8 cellular contexts compared by ENCODE assay signal in genomic region chr7:101121996-101122932, GRCh38. TPM values are rescaled to one million over a fixed set of nuclear protein-coding genes. Genes with fewer than 3 reads are reported as not detected.
DNase-seq lines count a peak whose midpoint lies in the region; TF ChIP-seq lines count a peak whose summit lies in the region.

No MANE protein-coding gene starts in this region.

- DNase-seq in AG20443 (ENCODE audit: low spot score) (peak; percentile 87), HS-27A (ENCODE audit: low read depth) (peak; percentile 93), ascending aorta (ENCODE audit: low spot score in 2 of 2) (peak; percentile 90 to 99), immature natural killer cell (no peak), smooth muscle cell (lab: John Stamatoyannopoulos, UW; ENCODE audit: unreplicated experiment) (peak; percentile 62), NCI-H510A treated with DMSO at 0.1 percent for 48 hours (lab: John Stamatoyannopoulos, UW) (no peak), NCI-H2029 (lab: John Stamatoyannopoulos, UW) (no peak)
- DNase-seq in stimulated activated CD4-positive, alpha-beta T cell treated with anti-CD3 and anti-CD28 coated beads, Interleukin-4, amount 100 ng/mL, for 1 hour = no peak

- H3K36me3 Mint-ChIP-seq in immature natural killer cell = no peaks in the 10 kb centered on the region

- intact Hi-C loops in ascending aorta (cut with DNase I) = loop anchor here (1.0 kb wide), 1 partner anchor 16 kb away; no protein-coding TSS in a partner anchor

- peak overlapping the region; percentile 57 to 63 for H3K4me3 ChIP-seq in ascending aorta
- H3K4me3 ChIP-seq in smooth muscle cell = peak overlapping the region; percentile 11

- peak overlapping the region in 4 of 5 donors; percentile 35 to 53 (median 43) for H3K4me3 Mint-ChIP-seq in immature natural killer cell

- no peak for TF ChIP-seq CTCF in ascending aorta (IDR thresholded peaks at IDR 0.05)
- no peak for TF ChIP-seq CTCF in smooth muscle cell (IDR thresholded peaks at IDR 0.05; ENCODE audit: borderline replicate concordance, insufficient read depth, poor library complexity, severe bottlenecking)

- H3K9me3 ChIP-seq in ascending aorta (no peaks in the 10 kb centered on the region), smooth muscle cell (replicated peaks; ENCODE audit: low read depth) (no peaks in the 10 kb centered on the region)

- peak overlapping the region in 3 of 6 donors; percentile 7 to 53 (median 40) for H3K27ac Mint-ChIP-seq in immature natural killer cell

- peaks cover 10 to 29% (median 16%) of the 10 kb centered on the region in 3 donors for H3K27me3 Mint-ChIP-seq in immature natural killer cell (ENCODE audit: low read depth in 3 of 3)

- peaks cover 27 to 30% of the 10 kb centered on the region in 2 donors for H3K4me1 Mint-ChIP-seq in immature natural killer cell

- H3K4me1 ChIP-seq in ascending aorta (peaks cover 18 to 75% of the 10 kb centered on the region in 2 donors), smooth muscle cell (ENCODE audit: low read depth) (peaks cover 13% of the 10 kb centered on the region)

- H3K36me3 ChIP-seq in ascending aorta (no peaks in the 10 kb centered on the region), smooth muscle cell (ENCODE audit: low read depth) (no peaks in the 10 kb centered on the region)

- peak overlapping the region; percentile 71 for H3K9ac ChIP-seq in smooth muscle cell (ENCODE audit: low read depth)

- H3K4me2 ChIP-seq in smooth muscle cell = peak overlapping the region; percentile 74

- no peak overlapping the region for H2AFZ ChIP-seq in smooth muscle cell (ENCODE audit: low read depth)

- no peaks in the 10 kb centered on the region for H3K9me3 Mint-ChIP-seq in immature natural killer cell

- H3K79me2 ChIP-seq in smooth muscle cell (ENCODE audit: low read depth) = peaks cover 2% of the 10 kb centered on the region

- H3K27ac ChIP-seq in ascending aorta (peak overlapping the region; percentile 96 to 98), smooth muscle cell (ENCODE audit: low read depth) (peak overlapping the region; percentile 100)

- WGBS in smooth muscle cell (ENCODE audit: low lambda C conversion rate) = 25% methylated on average over 15 of the region's 17 CpGs

- peaks cover 55% of the 10 kb centered on the region for H3F3A ChIP-seq in smooth muscle cell (ENCODE audit: low read depth)

- peaks cover 2% of the 10 kb centered on the region for H4K20me1 ChIP-seq in smooth muscle cell (ENCODE audit: low read depth)

- no peaks in the 10 kb centered on the region for H3K27me3 ChIP-seq in ascending aorta
- H3K27me3 ChIP-seq in smooth muscle cell (ENCODE audit: low read depth) = no peaks in the 10 kb centered on the region

RNA-seq across cellular contexts. Expression of gene SERPINE1, which starts 4.6 kb away (rescaled TPM):
- total RNA-seq in ascending aorta (1,267 TPM), smooth muscle cell (387 and 435 TPM in 2 replicates)
- polyA plus RNA-seq in immature natural killer cell (1 to 10 TPM in 2 of 3 donors, not detected in 1; 1.4 to 1.5 TPM), smooth muscle cell (460 and 495 TPM in 2 replicates)

RNA-seq across cellular contexts. Expression of gene AP1S1, which starts 32.0 kb away (rescaled TPM):
- total RNA-seq in ascending aorta (77.4 TPM), smooth muscle cell (104 and 105 TPM in 2 replicates)
- polyA plus RNA-seq in immature natural killer cell (1 to 10 TPM; 3.3 to 6.0 (median 3.6) TPM), smooth muscle cell (44.0 and 51.2 TPM in 2 replicates)

RNA-seq across cellular contexts. Expression of gene TRIM56, which starts 37.0 kb away (rescaled TPM):
- total RNA-seq in ascending aorta (29.6 TPM), smooth muscle cell (2.5 and 5.4 TPM in 2 replicates)
- polyA plus RNA-seq in immature natural killer cell (10 to 100 TPM in 1 of 3 donors, 1 to 10 TPM in 2; 1.5 to 20.6 (median 2.7) TPM), smooth muscle cell (11.0 and 11.2 TPM in 2 replicates)

RNA-seq across cellular contexts. Expression of gene VGF, which starts 43.1 kb away (rescaled TPM):
- total RNA-seq in ascending aorta = not detected
- not detected for polyA plus RNA-seq in immature natural killer cell
- total RNA-seq in smooth muscle cell = 0.85 TPM in 1 of 2 replicates, not detected in the other
- 0.20 and 0.25 TPM in 2 replicates for polyA plus RNA-seq in smooth muscle cell

RNA-seq across cellular contexts. Expression of gene NAT16, which starts 57.8 kb away (rescaled TPM):
- total RNA-seq in ascending aorta = not detected
- polyA plus RNA-seq in immature natural killer cell = not detected
- not detected in 2 replicates for total RNA-seq in smooth muscle cell
- not detected in 2 replicates for polyA plus RNA-seq in smooth muscle cell

Comparison
In these comparisons a context has a peak if more than half of its experiments do, and no peak if none do; other contexts are left out.
1. DNase-seq: peak in AG20443 (single experiment), HS-27A (single experiment), ascending aorta (2 of 2) and smooth muscle cell (single experiment); none in immature natural killer cell (0 of 3), stimulated activated CD4-positive, alpha-beta T cell treated with anti-CD3 and anti-CD28 coated beads, Interleukin-4, amount 100 ng/mL, for 1 hour (single experiment), NCI-H510A treated with DMSO at 0.1 percent for 48 hours (single experiment) and NCI-H2029 (single experiment).